In the genomic region with DNA sequence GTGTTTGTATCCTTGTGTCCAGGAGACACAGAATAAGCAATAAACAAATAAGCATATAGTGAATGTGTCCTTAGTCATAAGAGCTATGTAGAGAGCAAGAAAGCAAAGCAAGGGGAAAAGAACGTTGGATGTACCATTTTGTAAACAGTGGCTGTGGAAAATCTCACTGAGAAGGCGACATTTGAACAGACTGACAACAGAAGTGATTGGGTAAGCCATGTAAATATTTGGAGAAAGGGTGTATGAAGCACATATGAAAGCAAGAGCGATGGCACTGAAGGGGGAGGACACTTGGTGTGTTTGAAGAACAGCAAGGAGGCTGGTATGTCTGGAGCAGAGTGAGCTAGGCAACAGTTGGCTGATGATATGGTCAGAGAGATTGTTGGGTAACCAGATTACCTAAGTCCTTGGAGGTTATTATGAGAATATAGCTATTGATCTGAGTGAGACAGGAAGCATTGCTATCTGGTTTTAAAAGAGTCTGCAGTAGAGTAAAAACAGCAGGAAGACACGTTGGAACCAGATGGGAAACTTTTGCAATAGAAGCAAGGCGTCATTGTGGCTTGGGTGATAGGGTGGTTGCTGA, we compare ENCODE assay signal across 15 cellular contexts.
DNase-seq lines count a peak whose midpoint lies in the region; ATAC-seq and TF ChIP-seq lines count a peak whose summit lies in the region.
"Had no signal": no experiment of that assay in that cellular context is flagged by ENCODE, and none has a peak within 500 bp of the region (broad histone marks: within the 10 kb centered on the region; RNA-seq: fewer than 3 reads in every experiment).

No MANE protein-coding gene starts in this region.

- H3K9me2 ChIP-seq in PC-3 (replicated peaks; ENCODE audit: low read length) = no peaks in the 10 kb centered on the region

- H3K27me3 Mint-ChIP-seq in activated CD4-positive, alpha-beta T cell treated with anti-CD3 and anti-CD28 coated beads, Interleukin-2, amount 10 ng/mL, durations not matched to agents 7 days and 5 days = no peaks in the 10 kb centered on the region
- H3K27me3 Mint-ChIP-seq in neural progenitor cell (ENCODE audit: insufficient read depth, low read depth) = no peaks in the 10 kb centered on the region
- H3K27me3 Mint-ChIP-seq: activated naive CD8-positive, alpha-beta T cell had no signal

- no peak overlapping the region for H3K4me3 Mint-ChIP-seq in activated CD4-positive, alpha-beta T cell treated with anti-CD3 and anti-CD28 coated beads, Interleukin-2, amount 10 ng/mL, durations not matched to agents 7 days and 5 days
- H3K4me3 Mint-ChIP-seq in neural progenitor cell = no peak overlapping the region
- H3K4me3 Mint-ChIP-seq: activated naive CD8-positive, alpha-beta T cell; IgD-negative memory B cell; neural crest cell had no signal

- no peak for TF ChIP-seq POLR2A in right lobe of liver (IDR thresholded peaks at IDR 0.05)

- H3K4me1 Mint-ChIP-seq in activated CD4-positive, alpha-beta T cell treated with anti-CD3 and anti-CD28 coated beads, Interleukin-2, amount 10 ng/mL, durations not matched to agents 7 days and 5 days = peaks cover 23% of the 10 kb centered on the region
- peaks cover 8% of the 10 kb centered on the region for H3K4me1 Mint-ChIP-seq in neural progenitor cell
- H3K4me1 Mint-ChIP-seq: IgD-negative memory B cell had no signal

- CTCF ChIA-PET in activated CD4-positive, alpha-beta T cell treated with anti-CD3 and anti-CD28 coated beads, Interleukin-2, amount 10 ng/mL, durations not matched to agents 7 days and 5 days (lab: Charles Lee) = no interaction called here
- CTCF ChIA-PET in PC-3 (lab: Charles Lee) = no interaction called here

- H3K9me3 ChIP-seq in PC-3 (ENCODE audit: low read length) (no peaks in the 10 kb centered on the region), right lobe of liver (no peaks in the 10 kb centered on the region), neural progenitor cell (ENCODE audit: low read depth) (no peaks in the 10 kb centered on the region)
- H3K9me3 ChIP-seq: Caco-2 had no signal

- TF ChIP-seq CTCF in PC-3 (conservative IDR thresholded peaks at IDR 0.05; ENCODE audit: low read depth, low read length) (no peak), right lobe of liver (IDR thresholded peaks at IDR 0.05) (no peak), neural progenitor cell (IDR thresholded peaks at IDR 0.05) (no peak)

- no peaks in the 10 kb centered on the region for H3F3A ChIP-seq in PC-3 (ENCODE audit: low read length, unreplicated experiment)
- no peaks in the 10 kb centered on the region for H3F3A ChIP-seq in neural progenitor cell (ENCODE audit: low read depth)

- peak overlapping the region; percentile 66 for H3K4me2 ChIP-seq in PC-3 (ENCODE audit: low read length)
- H3K4me2 ChIP-seq in neural progenitor cell = no peak overlapping the region

- peaks cover 19% of the 10 kb centered on the region for H3K9me3 Mint-ChIP-seq in activated CD4-positive, alpha-beta T cell treated with anti-CD3 and anti-CD28 coated beads, Interleukin-2, amount 10 ng/mL, durations not matched to agents 7 days and 5 days
- H3K9me3 Mint-ChIP-seq in neural progenitor cell = peaks cover 3% of the 10 kb centered on the region

- POLR2A ChIA-PET in activated CD4-positive, alpha-beta T cell treated with anti-CD3 and anti-CD28 coated beads, Interleukin-2, amount 10 ng/mL, durations not matched to agents 7 days and 5 days (lab: Charles Lee) = no interaction called here
- POLR2A ChIA-PET in PC-3 (lab: Charles Lee; ENCODE audit: unreplicated experiment) = interaction anchor here (0.7 kb wide), 1 partner anchor 110 kb away, joined by 3 read pairs; no protein-coding TSS in a partner anchor

- H3K79me2 ChIP-seq in PC-3 (ENCODE audit: low read length) (no peaks in the 10 kb centered on the region), neural progenitor cell (ENCODE audit: low read depth) (no peaks in the 10 kb centered on the region)

- peak overlapping the region; percentile 7; the same call in 1 of the 2 replicates for H3K4me3 ChIP-seq in PC-3 (ENCODE audit: low read length)
- no peak overlapping the region for H3K4me3 ChIP-seq in right lobe of liver
- H3K4me3 ChIP-seq in neural progenitor cell = no peak overlapping the region

- H3K36me3 Mint-ChIP-seq in activated CD4-positive, alpha-beta T cell treated with anti-CD3 and anti-CD28 coated beads, Interleukin-2, amount 10 ng/mL, durations not matched to agents 7 days and 5 days (ENCODE audit: low read depth) = peaks cover 17% of the 10 kb centered on the region
- H3K36me3 Mint-ChIP-seq in neural progenitor cell = no peaks in the 10 kb centered on the region

- H3K4me1 ChIP-seq in PC-3 (ENCODE audit: insufficient read depth, low read length) = peaks cover 23% of the 10 kb centered on the region
- no peaks in the 10 kb centered on the region for H3K4me1 ChIP-seq in right lobe of liver
- no peaks in the 10 kb centered on the region for H3K4me1 ChIP-seq in neural progenitor cell
- H3K4me1 ChIP-seq: Caco-2 had no signal

- H3K27ac Mint-ChIP-seq in activated CD4-positive, alpha-beta T cell treated with anti-CD3 and anti-CD28 coated beads, Interleukin-2, amount 10 ng/mL, durations not matched to agents 7 days and 5 days = peak overlapping the region; percentile 7
- no peak overlapping the region for H3K27ac Mint-ChIP-seq in neural progenitor cell
- H3K27ac Mint-ChIP-seq: activated naive CD8-positive, alpha-beta T cell; IgD-negative memory B cell had no signal

- H3K27me3 ChIP-seq in PC-3 (ENCODE audit: low read length) = no peaks in the 10 kb centered on the region
- no peaks in the 10 kb centered on the region for H3K27me3 ChIP-seq in right lobe of liver
- peaks cover 66% of the 10 kb centered on the region for H3K27me3 ChIP-seq in neural progenitor cell
- H3K27me3 ChIP-seq: brain microvascular endothelial cell had no signal

- H3K9ac ChIP-seq in PC-3 (ENCODE audit: low read length) = peak overlapping the region; percentile 47
- H3K9ac ChIP-seq in neural progenitor cell = no peak overlapping the region

- ATAC-seq in PC-3 = peak; percentile 62
- ATAC-seq in right lobe of liver = peak; percentile 98 to 100 (median 98)
- no peak for ATAC-seq in HG02970 (IDR thresholded peaks at IDR 0.05; ENCODE audit: low FRiP score, unreplicated experiment)

- no peak for DNase-seq in activated CD4-positive, alpha-beta T cell treated with anti-CD3 and anti-CD28 coated beads, Interleukin-2, amount 10 ng/mL, durations not matched to agents 7 days and 5 days
- DNase-seq in activated CD4-positive, alpha-beta T cell treated with anti-CD3 and anti-CD28 coated beads for 4 hours = no peak
- DNase-seq in HCEC 1CT (peak; percentile 90), PC-3 (peak; percentile 65), right lobe of liver (peak in 2 of 3 donors; percentile 61 to 73), neural progenitor cell (ENCODE audit: low spot score) (no peak), substantia nigra (lab: John Stamatoyannopoulos, UW) (no peak)
- DNase-seq: ACHN, brain microvascular endothelial cell, NCI-H1417 had no signal

- BruUV-seq in PC-3 (replicated peaks; lab: Mats Ljungman, UMichigan) = TSS peak; percentile 87

- no peaks in the 10 kb centered on the region for H3K36me3 ChIP-seq in PC-3 (ENCODE audit: low read depth, low read length)
- no peaks in the 10 kb centered on the region for H3K36me3 ChIP-seq in right lobe of liver
- no peaks in the 10 kb centered on the region for H3K36me3 ChIP-seq in neural progenitor cell
- H3K36me3 ChIP-seq: brain microvascular endothelial cell had no signal

- H4K20me1 ChIP-seq in PC-3 (ENCODE audit: low read length) (no peaks in the 10 kb centered on the region), neural progenitor cell (ENCODE audit: low read depth) (no peaks in the 10 kb centered on the region)

- intact Hi-C loops in PC-3 (cut with micrococcal nuclease) = loop anchor here (1.0 to 10.0 kb wide), 3 partner anchors 27 to 116 kb away; a partner anchor contains a TSS
- intact Hi-C loops in right lobe of liver (cut with DNase I) = no loop called here

- H3K27ac ChIP-seq in PC-3 (ENCODE audit: low read length) (peak overlapping the region; percentile 90), right lobe of liver (no peak overlapping the region), neural progenitor cell (no peak overlapping the region), substantia nigra (ENCODE audit: low read depth, low read length, poor library complexity, severe bottlenecking) (no peak overlapping the region)
- H3K27ac ChIP-seq: brain microvascular endothelial cell had no signal

- 14% methylated on average over 5 of the region's 5 CpGs for WGBS in right lobe of liver (ENCODE audit: insufficient coverage, low coverage, low lambda C conversion rate, missing lambda C conversion rate)

- H2AFZ ChIP-seq in PC-3 (ENCODE audit: low read length) (peak overlapping the region; percentile 6; the same call in 1 of the 2 replicates), neural progenitor cell (replicated peaks) (no peak overlapping the region)

Comparison
In these comparisons a context has a peak if more than half of its experiments do, and no peak if none do; other contexts are left out.
1. DNase-seq: peak in HCEC 1CT (single experiment), PC-3 (single experiment) and right lobe of liver (2 of 3); none in activated CD4-positive, alpha-beta T cell treated with anti-CD3 and anti-CD28 coated beads, Interleukin-2, amount 10 ng/mL, durations not matched to agents 7 days and 5 days (single experiment), activated CD4-positive, alpha-beta T cell treated with anti-CD3 and anti-CD28 coated beads for 4 hours (0 of 2), neural progenitor cell (single experiment) and substantia nigra (0 of 49).